In genomic region chr3:77915341-77915740, GRCh38 we compare ENCODE assay signal across 21 cellular contexts.
"Had no signal": no experiment of that assay in that cellular context is flagged by ENCODE, and none has a peak within 500 bp of the region (broad histone marks: within the 10 kb centered on the region; RNA-seq: fewer than 3 reads in every experiment).

No MANE protein-coding gene starts in this region.

- H3K27me3 ChIP-seq: dorsolateral prefrontal cortex, esophagus muscularis mucosa, gastrocnemius medialis, neural progenitor cell, ovary, tibial artery, upper lobe of left lung, vagina had no signal

- DNase-seq: cortex of kidney; dorsolateral prefrontal cortex; effector CD8-positive, alpha-beta T cell; gastrocnemius medialis; glutamatergic neuron; immature natural killer cell; mammary epithelial cell; nucleus accumbens; ovary; right cardiac atrium; stimulated activated CD4-positive, alpha-beta T cell treated with anti-CD3 and anti-CD28 coated beads, Interleukin-4, amount 100 ng/mL, for 1 hour; stimulated activated CD8-positive, alpha-beta memory T cell treated with anti-CD3 and anti-CD28 coated beads, Interleukin-4, amount 100 ng/mL, for 48 hours; tibial artery; upper lobe of left lung had no signal

- H3K9me3 ChIP-seq: gastrocnemius medialis, ovary, tibial artery, vagina had no signal

- H3K4me3 ChIP-seq: dorsolateral prefrontal cortex, esophagus muscularis mucosa, gastrocnemius medialis, neural progenitor cell, ovary, tibial artery, upper lobe of left lung, vagina had no signal

- ATAC-seq: gastrocnemius medialis; left lobe of liver; natural killer cell treated with Interleukin-12 subunit alpha and Interleukin-12 subunit beta and Interleukin-15 and Interleukin-18, amount 100 ng/mL, for 72 hours; right cardiac atrium; stimulated activated effector memory CD8-positive, alpha-beta T cell treated with anti-CD3 and anti-CD28 coated beads, Interleukin-12 subunit alpha, Interleukin-12 subunit beta, amount 100 ng/mL, for 72 hours had no signal

- H3K36me3 ChIP-seq: esophagus muscularis mucosa, gastrocnemius medialis, neural progenitor cell, ovary, tibial artery, upper lobe of left lung, vagina had no signal

- H3K27ac ChIP-seq: dorsolateral prefrontal cortex, esophagus muscularis mucosa, gastrocnemius medialis, neural progenitor cell, ovary, tibial artery, upper lobe of left lung, vagina had no signal

- H3K4me1 ChIP-seq: esophagus muscularis mucosa, gastrocnemius medialis, tibial artery, upper lobe of left lung, vagina had no signal

- H3K4me2 ChIP-seq: neural progenitor cell had no signal

- H3K4me1 Mint-ChIP-seq: immature natural killer cell; neural progenitor cell; stimulated activated effector memory CD8-positive, alpha-beta T cell treated with anti-CD3 and anti-CD28 coated beads, Interleukin-12 subunit alpha, Interleukin-12 subunit beta, amount 100 ng/mL, for 72 hours had no signal

- H3K9ac ChIP-seq: neural progenitor cell had no signal

- H3K36me3 Mint-ChIP-seq: immature natural killer cell; natural killer cell treated with Interleukin-12 subunit alpha and Interleukin-12 subunit beta and Interleukin-15 and Interleukin-18, amount 100 ng/mL, for 72 hours; neural progenitor cell; stimulated activated effector memory CD8-positive, alpha-beta T cell treated with anti-CD3 and anti-CD28 coated beads, Interleukin-12 subunit alpha, Interleukin-12 subunit beta, amount 100 ng/mL, for 72 hours had no signal

- H3K27me3 Mint-ChIP-seq: natural killer cell treated with Interleukin-12 subunit alpha and Interleukin-12 subunit beta and Interleukin-15 and Interleukin-18, amount 100 ng/mL, for 72 hours; stimulated activated naive CD8-positive, alpha-beta T cell treated with anti-CD3 and anti-CD28 coated beads, Interleukin-15, Interleukin-2, amounts not matched to agents 100 ng/mL and 50 ng/mL, for 24 hours had no signal

- H3K27ac Mint-ChIP-seq: immature natural killer cell; natural killer cell treated with Interleukin-12 subunit alpha and Interleukin-12 subunit beta and Interleukin-15 and Interleukin-18, amount 100 ng/mL, for 72 hours; neural progenitor cell; stimulated activated effector memory CD8-positive, alpha-beta T cell treated with anti-CD3 and anti-CD28 coated beads, Interleukin-12 subunit alpha, Interleukin-12 subunit beta, amount 100 ng/mL, for 72 hours; stimulated activated naive CD8-positive, alpha-beta T cell treated with anti-CD3 and anti-CD28 coated beads, Interleukin-15, Interleukin-2, amounts not matched to agents 100 ng/mL and 50 ng/mL, for 24 hours had no signal

- H3K4me3 Mint-ChIP-seq: immature natural killer cell; natural killer cell treated with Interleukin-12 subunit alpha and Interleukin-12 subunit beta and Interleukin-15 and Interleukin-18, amount 100 ng/mL, for 72 hours; neural progenitor cell; stimulated activated effector memory CD8-positive, alpha-beta T cell treated with anti-CD3 and anti-CD28 coated beads, Interleukin-12 subunit alpha, Interleukin-12 subunit beta, amount 100 ng/mL, for 72 hours; stimulated activated naive CD8-positive, alpha-beta T cell treated with anti-CD3 and anti-CD28 coated beads, Interleukin-15, Interleukin-2, amounts not matched to agents 100 ng/mL and 50 ng/mL, for 24 hours had no signal
